ENCODE assay signal across 8 cellular contexts in genomic region chr7:6558837-6559236, GRCh38. TPM values are rescaled to one million over a fixed set of nuclear protein-coding genes. Genes with fewer than 3 reads are reported as not detected.
DNase-seq lines count a peak whose midpoint lies in the region; ATAC-seq and TF ChIP-seq lines count a peak whose summit lies in the region.

No MANE protein-coding gene starts in this region.

- H3K27ac ChIP-seq in heart right ventricle: no peak overlapping the region
- H3K27ac ChIP-seq in heart left ventricle: no peak overlapping the region
- no peak overlapping the region for H3K27ac ChIP-seq in WERI-Rb-1
- H3K27ac ChIP-seq in right lobe of liver: no peak overlapping the region

- ATAC-seq in heart right ventricle: peak in 1 of 8 donors; percentile 48
- ATAC-seq in heart left ventricle: no peak
- ATAC-seq in right lobe of liver: peak; percentile 21 to 53 (median 30)
- ATAC-seq in omental fat pad (ENCODE audit: low FRiP score): no peak

- WGBS in heart right ventricle, 2 donors: 45 to 54% methylated on average over 6 of the region's 6 CpGs
- WGBS in heart left ventricle, 4 donors: 45 to 52% (median 51%) methylated on average over 6 of the region's 6 CpGs
- 42% methylated on average over 6 of the region's 6 CpGs for WGBS in right lobe of liver (ENCODE audit: insufficient coverage, low coverage, low lambda C conversion rate, missing lambda C conversion rate)

- H3K36me3 ChIP-seq in heart right ventricle (no peaks in the 10 kb centered on the region), heart left ventricle (no peaks in the 10 kb centered on the region), WERI-Rb-1 (no peaks in the 10 kb centered on the region), right lobe of liver (no peaks in the 10 kb centered on the region)

- H3K4me1 ChIP-seq in heart right ventricle (no peaks in the 10 kb centered on the region), heart left ventricle (no peaks in the 10 kb centered on the region), right lobe of liver (no peaks in the 10 kb centered on the region)

- peak in 6 of 9 donors; percentile 11 to 34 (median 28) for TF ChIP-seq CTCF in heart right ventricle (IDR thresholded peaks at IDR 0.05)
- TF ChIP-seq CTCF in heart left ventricle (IDR thresholded peaks at IDR 0.05): peak in 4 of 12 donors; percentile 15 to 31 (median 26)
- peak; percentile 39 for TF ChIP-seq CTCF in LNCAP (IDR thresholded peaks at IDR 0.05)
- peak; percentile 76 for TF ChIP-seq CTCF in WERI-Rb-1 (IDR thresholded peaks at IDR 0.05; ENCODE audit: low read depth, low read length)
- peak in 3 of 4 donors; percentile 13 to 22 (median 17) for TF ChIP-seq CTCF in right lobe of liver (IDR thresholded peaks at IDR 0.05)
- no peak for TF ChIP-seq CTCF in omental fat pad (IDR thresholded peaks at IDR 0.05)

- DNase-seq in heart right ventricle: no peak
- DNase-seq in heart left ventricle: no peak
- peak; percentile 83 for DNase-seq in WERI-Rb-1
- DNase-seq in right lobe of liver: no peak
- DNase-seq in omental fat pad (ENCODE audit: low spot score): no peak
- no peak for DNase-seq in cerebellum (ENCODE audit: low spot score)
- DNase-seq in hippocampal formation (lab: John Stamatoyannopoulos, UW): no peak

- intact Hi-C loops in heart right ventricle (cut with DNase I): no loop called here
- intact Hi-C loops in heart left ventricle (cut with DNase I): no loop called here
- intact Hi-C loops in right lobe of liver (cut with DNase I): no loop called here

- H3K4me3 ChIP-seq in heart right ventricle (no peak overlapping the region), heart left ventricle (no peak overlapping the region), WERI-Rb-1 (ENCODE audit: low read depth, low read length) (no peak overlapping the region), right lobe of liver (no peak overlapping the region)

- H3K9me3 ChIP-seq in heart right ventricle: no peaks in the 10 kb centered on the region
- H3K9me3 ChIP-seq in heart left ventricle: no peaks in the 10 kb centered on the region
- H3K9me3 ChIP-seq in WERI-Rb-1 (ENCODE audit: severe bottlenecking): no peaks in the 10 kb centered on the region
- no peaks in the 10 kb centered on the region for H3K9me3 ChIP-seq in right lobe of liver

- H3K27me3 ChIP-seq in heart right ventricle (peaks cover 0 to 12% (median 0%) of the 10 kb centered on the region in 7 donors), heart left ventricle (peaks cover 0 to 3% (median 0%) of the 10 kb centered on the region in 9 donors), WERI-Rb-1 (ENCODE audit: insufficient read depth, low read depth, severe bottlenecking) (no peaks in the 10 kb centered on the region), right lobe of liver (no peaks in the 10 kb centered on the region)

- TF ChIP-seq POLR2A in heart left ventricle (IDR thresholded peaks at IDR 0.05): no peak
- no peak for TF ChIP-seq POLR2A in right lobe of liver (IDR thresholded peaks at IDR 0.05)

RNA-seq across cellular contexts. Expression of gene GRID2IP, which starts 7.6 kb away (rescaled TPM):
- total RNA-seq in heart right ventricle: under 1 TPM in 1 of 10 donors, not detected in 9; 0.11 TPM
- polyA plus RNA-seq in heart right ventricle: under 1 TPM; 0.01 to 0.15 TPM
- under 1 TPM in 3 of 9 donors, not detected in 6; 0.08 to 0.16 (median 0.08) TPM for total RNA-seq in heart left ventricle
- polyA plus RNA-seq in heart left ventricle: under 1 TPM in 1 of 2 donors, not detected in 1; 0.01 TPM
- total RNA-seq in right lobe of liver: under 1 TPM in 2 of 6 experiments, not detected in 4; 0.05 to 0.07 TPM
- not detected for total RNA-seq in omental fat pad
- total RNA-seq in cerebellum: 3.5 TPM

RNA-seq across cellular contexts. Expression of gene ZDHHC4, which starts 18.4 kb away (rescaled TPM):
- total RNA-seq in heart right ventricle (10 to 100 TPM; 29.7 to 53.5 (median 43.3) TPM), heart left ventricle (10 to 100 TPM; 26.2 to 45.5 (median 37.8) TPM), right lobe of liver (10 to 100 TPM; 27.9 to 48.5 (median 36.9) TPM), omental fat pad (10 to 100 TPM; 30.6 to 52.3 (median 42.3) TPM), cerebellum (39.4 TPM)
- polyA plus RNA-seq in heart right ventricle (10 to 100 TPM; 25.5 to 54.2 TPM), heart left ventricle (10 to 100 TPM; 32.1 to 48.4 TPM)

RNA-seq across cellular contexts. Expression of gene INTS15, which starts 31.0 kb away (rescaled TPM):
- total RNA-seq in heart right ventricle (10 to 100 TPM in 9 of 10 donors, 1 to 10 TPM in 1; 9.8 to 22.0 (median 13.5) TPM), heart left ventricle (10 to 100 TPM; 11.7 to 22.7 (median 15.3) TPM), right lobe of liver (10 to 100 TPM; 10.2 to 16.6 (median 14.0) TPM), omental fat pad (10 to 100 TPM; 20.2 to 45.1 (median 24.1) TPM), cerebellum (18.6 TPM)
- polyA plus RNA-seq in heart right ventricle (10 to 100 TPM; 10.2 to 12.7 TPM), heart left ventricle (10 to 100 TPM in 1 of 2 donors, 1 to 10 TPM in 1; 7.1 to 15.6 TPM)

RNA-seq across cellular contexts. Expression of gene ZNF853, which starts 56.6 kb away (rescaled TPM):
- total RNA-seq in heart right ventricle (10 to 100 TPM in 8 of 10 donors, 1 to 10 TPM in 2; 8.8 to 16.3 (median 13.9) TPM), heart left ventricle (10 to 100 TPM in 8 of 9 donors, 1 to 10 TPM in 1; 6.6 to 27.8 (median 11.8) TPM), right lobe of liver (under 1 TPM; 0.20 to 0.98 (median 0.37) TPM), omental fat pad (1 to 10 TPM; 4.1 to 5.6 (median 4.7) TPM), cerebellum (10.4 TPM)
- polyA plus RNA-seq in heart right ventricle (1 to 10 TPM; 1.2 to 3.5 TPM), heart left ventricle (1 to 10 TPM; 3.1 to 5.7 TPM)

Comparison
In these comparisons a context has a peak if more than half of its experiments do, and no peak if none do; other contexts are left out.
1. ATAC-seq: peak in right lobe of liver (4 of 4); none in heart left ventricle (0 of 4) and omental fat pad (single experiment).
2. CTCF ChIP-seq: peak in heart right ventricle (6 of 9), LNCAP (single experiment), WERI-Rb-1 (single experiment) and right lobe of liver (3 of 4); none in omental fat pad (0 of 3).